ENCODE assay signal across 22 cellular contexts in genomic region chr5:354581-355378, GRCh38. TPM values are rescaled to one million over a fixed set of nuclear protein-coding genes. Genes with fewer than 3 reads are reported as not detected.
DNase-seq lines count a peak whose midpoint lies in the region; ATAC-seq, FAIRE-seq and TF ChIP-seq lines count a peak whose summit lies in the region.
"Had no signal": no experiment of that assay in that cellular context is flagged by ENCODE, and none has a peak within 500 bp of the region (broad histone marks: within the 10 kb centered on the region; RNA-seq: fewer than 3 reads in every experiment).

No MANE protein-coding gene starts in this region.

- H3K79me2 ChIP-seq in astrocyte (ENCODE audit: insufficient read depth, low read length) = peaks cover 2% of the 10 kb centered on the region

- H3K9me3 ChIP-seq in BLaER1 (peaks cover 6% of the 10 kb centered on the region; the same call in 1 of the 2 replicates), astrocyte (ENCODE audit: insufficient read depth, low read depth, low read length) (no peaks in the 10 kb centered on the region)
- H3K9me3 ChIP-seq: SJCRH30 had no signal

- peak overlapping the region; percentile 47 for H3K27ac Mint-ChIP-seq in astrocyte (ENCODE audit: unreplicated experiment)
- no peak overlapping the region for H3K27ac Mint-ChIP-seq in osteocyte (ENCODE audit: unreplicated experiment)
- H3K27ac Mint-ChIP-seq: B cell; CD4-positive, alpha-beta memory T cell; HFFc6 had no signal

- POLR2A ChIA-PET in GM10248 (lab: Yijun Ruan, JAX) = no interaction called here

- no peaks in the 10 kb centered on the region for H4K20me1 ChIP-seq in BLaER1
- peaks cover 16% of the 10 kb centered on the region for H4K20me1 ChIP-seq in astrocyte (ENCODE audit: insufficient read depth, low read length)

- H3K4me1 Mint-ChIP-seq in astrocyte (ENCODE audit: low read depth, unreplicated experiment) = no peaks in the 10 kb centered on the region
- peaks cover 12% of the 10 kb centered on the region for H3K4me1 Mint-ChIP-seq in osteocyte (ENCODE audit: unreplicated experiment)
- H3K4me1 Mint-ChIP-seq: B cell; CD4-positive, alpha-beta memory T cell had no signal

- CTCF ChIA-PET in GM10248 (lab: Yijun Ruan, JAX) = interaction anchor here (1.1 to 3.2 kb wide), 3 partner anchors 8 to 92 kb away, joined by 3 to 13 read pairs (median 5); no protein-coding TSS in a partner anchor

- peaks cover 16% of the 10 kb centered on the region for H3K36me3 Mint-ChIP-seq in astrocyte (ENCODE audit: low read depth, unreplicated experiment)
- H3K36me3 Mint-ChIP-seq in osteocyte (ENCODE audit: unreplicated experiment) = peaks cover 30% of the 10 kb centered on the region
- H3K36me3 Mint-ChIP-seq: CD4-positive, alpha-beta memory T cell had no signal

- no peaks in the 10 kb centered on the region for H3K36me3 ChIP-seq in BLaER1
- H3K36me3 ChIP-seq in astrocyte (ENCODE audit: insufficient read depth, low read length) = no peaks in the 10 kb centered on the region
- H3K36me3 ChIP-seq: SJCRH30 had no signal

- no peak overlapping the region for H3K27ac ChIP-seq in BLaER1
- no peak overlapping the region for H3K27ac ChIP-seq in astrocyte (ENCODE audit: low read depth, low read length)
- H3K27ac ChIP-seq: SJCRH30 had no signal

- FAIRE-seq in astrocyte (lab: Jason Lieb, UNC) = no peak

- DNase-seq in GM10248 (ENCODE audit: extremely low spot score) = peak; percentile 12
- no peak for DNase-seq in astrocyte (ENCODE audit: low read depth)
- DNase-seq in osteocyte (ENCODE audit: extremely low spot score, unreplicated experiment) = peak; percentile 79
- DNase-seq in NCI-H1436 (lab: John Stamatoyannopoulos, UW) = no peak
- DNase-seq: ACHN; Calu3; CD4-positive, alpha-beta memory T cell; DMS79; GOT3; HFFc6; KG1; NCI-H1417 treated with DMSO at 0.1 percent for 48 hours; NCI-H2029; NCI-H2171; NCI-H446; OCI-M1; RPMI8226; SJCRH30 had no signal

- no peaks in the 10 kb centered on the region for H3K27me3 ChIP-seq in BLaER1
- H3K27me3 ChIP-seq in astrocyte (ENCODE audit: insufficient read depth, low read length) = no peaks in the 10 kb centered on the region
- H3K27me3 ChIP-seq: SJCRH30 had no signal

- H3K4me3 ChIP-seq in BLaER1 (no peak overlapping the region), astrocyte (ENCODE audit: insufficient read depth, low read depth, low read length) (no peak overlapping the region)
- H3K4me3 ChIP-seq: SJCRH30 had no signal

- no peaks in the 10 kb centered on the region for H3K9me3 Mint-ChIP-seq in astrocyte (ENCODE audit: unreplicated experiment)
- H3K9me3 Mint-ChIP-seq in osteocyte (ENCODE audit: unreplicated experiment) = no peaks in the 10 kb centered on the region
- H3K9me3 Mint-ChIP-seq: CD4-positive, alpha-beta memory T cell had no signal

- H3K4me1 ChIP-seq in BLaER1 = peaks cover 31% of the 10 kb centered on the region
- H3K4me1 ChIP-seq in astrocyte (ENCODE audit: insufficient read depth, low read length) = no peaks in the 10 kb centered on the region
- H3K4me1 ChIP-seq: SJCRH30 had no signal

- ATAC-seq in GM21576 (IDR thresholded peaks at IDR 0.05; ENCODE audit: unreplicated experiment) (no peak), GM21515 (IDR thresholded peaks at IDR 0.05; ENCODE audit: unreplicated experiment) (no peak)

- H3K4me3 Mint-ChIP-seq in astrocyte (ENCODE audit: unreplicated experiment) = no peak overlapping the region
- no peak overlapping the region for H3K4me3 Mint-ChIP-seq in osteocyte (ENCODE audit: unreplicated experiment)
- H3K4me3 Mint-ChIP-seq: B cell; CD4-positive, alpha-beta memory T cell; HFFc6 had no signal

- H3K27me3 Mint-ChIP-seq in astrocyte (ENCODE audit: low read depth, unreplicated experiment) = peaks cover 6% of the 10 kb centered on the region
- no peaks in the 10 kb centered on the region for H3K27me3 Mint-ChIP-seq in osteocyte (ENCODE audit: unreplicated experiment)

- H3K4me2 ChIP-seq in BLaER1 = peak overlapping the region; percentile 44
- no peak overlapping the region for H3K4me2 ChIP-seq in astrocyte (ENCODE audit: low read length)

- no peak for TF ChIP-seq CTCF in GM10248 (IDR thresholded peaks at IDR 0.05; ENCODE audit: control extremely low read depth, extremely low read depth, low read depth, missing control alignments)
- no peak for TF ChIP-seq CTCF in astrocyte (IDR thresholded peaks at IDR 0.05; ENCODE audit: insufficient read depth, low read depth, low read length)
- TF ChIP-seq CTCF in osteocyte (IDR thresholded peaks at IDR 0.05) = no peak

- no peak overlapping the region for H2AFZ ChIP-seq in astrocyte (ENCODE audit: low read depth, low read length)

- H3K9ac ChIP-seq in BLaER1 = 0 out of 2 replicates have a peak overlapping the region, but pooled peaks have one; percentile 34
- H3K9ac ChIP-seq in astrocyte (ENCODE audit: low read length) = no peak overlapping the region

RNA-seq across cellular contexts. Expression of gene AHRR, which starts 33.3 kb away (rescaled TPM):
- total RNA-seq in astrocyte (8.6 and 10.5 TPM in 2 replicates), osteocyte (54.9 and 55.8 TPM in 2 replicates)

Comparison
In these comparisons a context has a peak if more than half of its experiments do, and no peak if none do; other contexts are left out.
1. DNase-seq: peak in GM10248 (single experiment) and osteocyte (single experiment); none in astrocyte (single experiment) and NCI-H1436 (single experiment).